In the genomic region with DNA sequence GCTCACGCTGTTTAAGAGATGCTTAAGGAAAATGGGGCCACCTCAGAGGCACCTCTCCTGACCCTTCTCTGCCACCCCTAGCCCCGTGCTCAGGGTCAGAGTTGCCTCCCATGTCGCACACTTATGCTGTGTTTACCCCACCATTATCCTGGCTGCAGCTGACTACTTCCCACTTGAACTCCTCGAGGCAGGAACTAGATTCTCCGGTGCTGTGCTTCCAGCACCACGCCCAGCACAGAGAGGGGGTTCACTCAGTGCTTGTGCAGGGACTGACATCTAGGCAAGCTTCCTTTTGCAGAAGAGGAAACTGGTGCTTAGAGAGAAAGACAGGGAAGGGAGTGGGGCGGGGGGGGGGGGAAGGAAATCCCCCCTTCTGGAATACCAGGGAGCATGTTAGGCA, we compare ENCODE assay signal across 17 cellular contexts.
"Had no signal": no experiment of that assay in that cellular context is flagged by ENCODE, and none has a peak within 500 bp of the region (broad histone marks: within the 10 kb centered on the region; RNA-seq: fewer than 3 reads in every experiment).

No MANE protein-coding gene starts in this region.

- ATAC-seq: activated CD4-positive, alpha-beta T cell treated with anti-CD3 and anti-CD28 coated beads for 36 hours had no signal

- H3K36me3 ChIP-seq: breast epithelium, neural progenitor cell, transverse colon had no signal

- H3K4me1 Mint-ChIP-seq: activated naive CD4-positive, alpha-beta T cell treated with anti-CD3 and anti-CD28 coated beads, Interleukin-2, amount 50 U/mL, for 24 hours; memory B cell had no signal

- H3K9me3 ChIP-seq: breast epithelium, transverse colon had no signal

- H3K36me3 Mint-ChIP-seq: activated naive CD4-positive, alpha-beta T cell treated with anti-CD3 and anti-CD28 coated beads, Interleukin-2, amount 50 U/mL, for 24 hours; memory B cell; neural progenitor cell had no signal

- H3K27me3 Mint-ChIP-seq: activated naive CD4-positive, alpha-beta T cell treated with anti-CD3 and anti-CD28 coated beads, Interleukin-2, amount 50 U/mL, for 24 hours had no signal

- H3K4me3 ChIP-seq: breast epithelium, coronary artery, neural progenitor cell, transverse colon had no signal

- H3K27ac Mint-ChIP-seq: activated CD4-positive, alpha-beta T cell treated with anti-CD3 and anti-CD28 coated beads for 36 hours; activated naive CD4-positive, alpha-beta T cell treated with anti-CD3 and anti-CD28 coated beads, Interleukin-2, amount 50 U/mL, for 24 hours; memory B cell; neural progenitor cell; progenitor cell of endocrine pancreas; stimulated activated naive CD8-positive, alpha-beta T cell treated with anti-CD3 and anti-CD28 coated beads, Interleukin-15, Interleukin-2, amounts not matched to agents 100 ng/mL and 50 ng/mL, for 24 hours; T-helper 1 cell treated with Interleukin-12 subunit alpha and Interleukin-12 subunit beta and Interleukin-4 antibody, amounts not matched to agents 30 μg/mL and 1 μg/mL, for 36 hours had no signal

- H3K9me3 Mint-ChIP-seq: activated naive CD4-positive, alpha-beta T cell treated with anti-CD3 and anti-CD28 coated beads, Interleukin-2, amount 50 U/mL, for 24 hours; memory B cell; neural progenitor cell; stimulated activated naive CD8-positive, alpha-beta T cell treated with anti-CD3 and anti-CD28 coated beads, Interleukin-15, Interleukin-2, amounts not matched to agents 100 ng/mL and 50 ng/mL, for 24 hours; T-helper 1 cell treated with Interleukin-12 subunit alpha and Interleukin-12 subunit beta and Interleukin-4 antibody, amounts not matched to agents 30 μg/mL and 1 μg/mL, for 36 hours had no signal

- DNase-seq: activated CD4-positive, alpha-beta T cell treated with anti-CD3 and anti-CD28 coated beads for 36 hours; activated CD4-positive, alpha-beta T cell treated with anti-CD3 and anti-CD28 coated beads, Interleukin-2, amount 50 U/mL, for 48 hours; activated gamma-delta T cell; hypothalamus; islet precursor cell; small intestine; stimulated activated CD4-positive, alpha-beta T cell treated with anti-CD3 and anti-CD28 coated beads, Interleukin-15, amount 100 ng/mL, for 24 hours; stimulated activated CD4-positive, alpha-beta T cell treated with anti-CD3 and anti-CD28 coated beads, Interleukin-2, amount 100 ng/mL, for 48 hours; transverse colon had no signal

- H3K27me3 ChIP-seq: breast epithelium, neural progenitor cell, transverse colon had no signal

- H3K4me3 Mint-ChIP-seq: activated CD4-positive, alpha-beta T cell treated with anti-CD3 and anti-CD28 coated beads for 36 hours; activated naive CD4-positive, alpha-beta T cell treated with anti-CD3 and anti-CD28 coated beads, Interleukin-2, amount 50 U/mL, for 24 hours; memory B cell; neural progenitor cell; stimulated activated naive CD8-positive, alpha-beta T cell treated with anti-CD3 and anti-CD28 coated beads, Interleukin-15, Interleukin-2, amounts not matched to agents 100 ng/mL and 50 ng/mL, for 24 hours; T-helper 1 cell treated with Interleukin-12 subunit alpha and Interleukin-12 subunit beta and Interleukin-4 antibody, amounts not matched to agents 30 μg/mL and 1 μg/mL, for 36 hours had no signal
